Comparison of ENCODE assay signal across 8 cellular contexts in genomic region chr16:3716831-3717234, GRCh38.
DNase-seq lines count a peak whose midpoint lies in the region; ATAC-seq and TF ChIP-seq lines count a peak whose summit lies in the region.

No MANE protein-coding gene starts in this region.

- H3K9ac ChIP-seq in NT2/D1 (ENCODE audit: insufficient read length, low read depth), result peak overlapping the region; percentile 85
- peak overlapping the region; percentile 94 for H3K9ac ChIP-seq in iPS-20b (ENCODE audit: low read depth, low read length)

- H3K36me3 ChIP-seq in NT2/D1 (ENCODE audit: insufficient read depth, insufficient read length, low read length) (peaks cover 26% of the 10 kb centered on the region), iPS-20b (ENCODE audit: insufficient read depth, low read depth, low read length) (peaks cover 20% of the 10 kb centered on the region; the same call in 1 of the 2 replicates)

- peak; percentile 26 for ATAC-seq in HG02943 (IDR thresholded peaks at IDR 0.05; ENCODE audit: low read depth, unreplicated experiment)

- TF ChIP-seq CTCF in astrocyte of the cerebellum (IDR thresholded peaks at IDR 0.05; ENCODE audit: low read depth, low read length, missing control alignments), result no peak

- no peaks in the 10 kb centered on the region for H3K9me3 ChIP-seq in NT2/D1 (ENCODE audit: insufficient read depth, low read length)
- no peaks in the 10 kb centered on the region for H3K9me3 ChIP-seq in iPS-20b (ENCODE audit: insufficient read depth, low read depth, low read length)

- H3K27ac ChIP-seq in iPS-20b (ENCODE audit: low read length), result peak overlapping the region; percentile 42

- DNase-seq in activated CD8-positive, alpha-beta memory T cell treated with anti-CD3 and anti-CD28 coated beads for 48 hours (ENCODE audit: low read depth in 2 of 3, low spot score in 2 of 3), result peak; percentile 10 to 41 (median 14)
- DNase-seq in activated CD8-positive, alpha-beta memory T cell treated with anti-CD3 and anti-CD28 coated beads for 24 hours, result no peak
- DNase-seq in NT2/D1 (ENCODE audit: low read depth, low spot score), result no peak
- no peak for DNase-seq in astrocyte of the cerebellum (ENCODE audit: low read depth)
- peak; percentile 62 for DNase-seq in stimulated activated CD4-positive, alpha-beta T cell treated with anti-CD3 and anti-CD28 coated beads, Interleukin-15, amount 100 ng/mL, for 24 hours
- no peak for DNase-seq in cerebellar nuclear complex (lab: John Stamatoyannopoulos, UW)

- peak overlapping the region; percentile 99 for H3K4me3 ChIP-seq in NT2/D1 (ENCODE audit: insufficient read length, low read depth)
- H3K4me3 ChIP-seq in astrocyte of the cerebellum (ENCODE audit: low read depth, low read length), result peak overlapping the region; percentile 89
- peak overlapping the region; percentile 76 for H3K4me3 ChIP-seq in iPS-20b (ENCODE audit: low read length)

- peaks cover 30% of the 10 kb centered on the region for H3K4me1 ChIP-seq in NT2/D1 (ENCODE audit: insufficient read depth, insufficient read length)
- peaks cover 4% of the 10 kb centered on the region; the same call in 1 of the 2 replicates for H3K4me1 ChIP-seq in iPS-20b (ENCODE audit: insufficient read depth, low read length)

- in situ Hi-C loops in astrocyte of the cerebellum (cut with HindIII; ENCODE audit: low sequenced_read_pairs), result no loop called here

- H3K27me3 ChIP-seq in NT2/D1 (ENCODE audit: insufficient read depth, insufficient read length) (no peaks in the 10 kb centered on the region), iPS-20b (ENCODE audit: insufficient read depth, low read length) (no peaks in the 10 kb centered on the region)

Comparison
In these comparisons a context has a peak if more than half of its experiments do, and no peak if none do; other contexts are left out.
1. DNase-seq: peak in activated CD8-positive, alpha-beta memory T cell treated with anti-CD3 and anti-CD28 coated beads for 48 hours (3 of 3) and stimulated activated CD4-positive, alpha-beta T cell treated with anti-CD3 and anti-CD28 coated beads, Interleukin-15, amount 100 ng/mL, for 24 hours (single experiment); none in activated CD8-positive, alpha-beta memory T cell treated with anti-CD3 and anti-CD28 coated beads for 24 hours (single experiment), NT2/D1 (single experiment), astrocyte of the cerebellum (single experiment) and cerebellar nuclear complex (0 of 2).
2. Peak in every context shown above with its lines, with median percentiles within 50 percentile points of each other: H3K4me3 ChIP-seq.